Comparison of ENCODE assay signal across 8 cellular contexts in genomic region chr17:38674749-38675615, GRCh38. TPM values are rescaled to one million over a fixed set of nuclear protein-coding genes. Genes with fewer than 3 reads are reported as not detected.
DNase-seq lines count a peak whose midpoint lies in the region; ATAC-seq, FAIRE-seq and TF ChIP-seq lines count a peak whose summit lies in the region.

Gene EPOP, minus strand, starts transcription at chr17:38674957. Its CDS starts 462 bp downstream, at chr17:38674495.

- H3K9me3 Mint-ChIP-seq in activated naive CD4-positive, alpha-beta T cell treated with anti-CD3 and anti-CD28 coated beads, Interleukin-2, amount 50 U/mL, for 72 hours: no peaks in the 10 kb centered on the region
- H3K9me3 Mint-ChIP-seq in type B pancreatic cell: no peaks in the 10 kb centered on the region

- no peak within 1 kb of the TSS for H3K27ac ChIP-seq in cardiac muscle cell

- TF ChIP-seq CTCF in cardiac muscle cell (IDR thresholded peaks at IDR 0.05; ENCODE audit: low read depth, low read length) (no peak), type B pancreatic cell (conservative IDR thresholded peaks at IDR 0.05) (no peak)

- peak; percentile 45; the same call in 1 of the 2 replicates for TF ChIP-seq POLR2A in H54 (IDR thresholded peaks at IDR 0.05; ENCODE audit: low read depth, low read length)

- peak; percentile 80 to 90 for ATAC-seq in activated naive CD4-positive, alpha-beta T cell treated with anti-CD3 and anti-CD28 coated beads, Interleukin-2, amount 50 U/mL, for 72 hours

- H3K9me3 ChIP-seq in cardiac muscle cell (ENCODE audit: low read depth): no peaks in the 10 kb centered on the region

- H3K27me3 Mint-ChIP-seq in type B pancreatic cell: peaks cover 46% of the 10 kb centered on the region

- DNase-seq in Daoy (ENCODE audit: low read depth) (peak; percentile 91), H54 (ENCODE audit: insufficient read length, low spot score) (peak; percentile 93), NCI-H1048 (lab: John Stamatoyannopoulos, UW) (peak; percentile 69), SKM-1 treated with dmso at 0.1 percent for 144 hours (lab: John Stamatoyannopoulos, UW; ENCODE audit: unreplicated experiment) (peak; percentile 67), cardiac muscle cell (ENCODE audit: low read depth in 1 of 2, low spot score in 1 of 2) (peak; percentile 91), pons (ENCODE audit: low spot score) (peak; percentile 65), type B pancreatic cell (ENCODE audit: extremely low spot score, unreplicated experiment) (peak; percentile 91)
- DNase-seq in activated naive CD4-positive, alpha-beta T cell treated with anti-CD3 and anti-CD28 coated beads, Interleukin-2, amount 50 U/mL, for 72 hours (ENCODE audit: low spot score in 2 of 2): peak; percentile 92 to 94

- peaks cover 11% of the 10 kb centered on the region for H3K4me1 ChIP-seq in cardiac muscle cell (ENCODE audit: low read depth)

- peak within 1 kb of the TSS; percentile 41 to 84 for H3K27ac Mint-ChIP-seq in activated naive CD4-positive, alpha-beta T cell treated with anti-CD3 and anti-CD28 coated beads, Interleukin-2, amount 50 U/mL, for 72 hours
- H3K27ac Mint-ChIP-seq in type B pancreatic cell: peak within 1 kb of the TSS; percentile 45

- peak within 1 kb of the TSS; percentile 54 for H3K4me3 ChIP-seq in cardiac muscle cell

- FAIRE-seq in H54 (lab: Jason Lieb, UNC): no peak

- H3K36me3 ChIP-seq in cardiac muscle cell: no peaks in the 10 kb centered on the region

- H3K36me3 Mint-ChIP-seq in activated naive CD4-positive, alpha-beta T cell treated with anti-CD3 and anti-CD28 coated beads, Interleukin-2, amount 50 U/mL, for 72 hours: no peaks in the 10 kb centered on the region
- no peaks in the 10 kb centered on the region for H3K36me3 Mint-ChIP-seq in type B pancreatic cell

- peak within 1 kb of the TSS; percentile 53 for H3K4me3 Mint-ChIP-seq in type B pancreatic cell

- peaks cover 45% of the 10 kb centered on the region for H3K27me3 ChIP-seq in cardiac muscle cell

- peaks cover 14% of the 10 kb centered on the region for H3K4me1 Mint-ChIP-seq in type B pancreatic cell (ENCODE audit: unreplicated experiment)

RNA-seq across cellular contexts. Expression of gene EPOP, which starts in this region (rescaled TPM):
- 7.0 and 8.2 TPM in 2 replicates for total RNA-seq in Daoy (2014; rRNA removed; shearing (Covaris generic))
- total RNA-seq in activated naive CD4-positive, alpha-beta T cell treated with anti-CD3 and anti-CD28 coated beads, Interleukin-2, amount 50 U/mL, for 72 hours: 10 to 100 TPM; 27.5 to 31.3 TPM
- total RNA-seq in cardiac muscle cell (13.4 and 13.9 TPM in 2 replicates), type B pancreatic cell (ENCODE audit: low replicate concordance) (6.2 and 11.0 TPM in 2 replicates)
- polyA plus RNA-seq in cardiac muscle cell: 1.9 and 2.0 TPM in 2 replicates
